ENCODE assay signal across 16 cellular contexts in the genomic region with DNA sequence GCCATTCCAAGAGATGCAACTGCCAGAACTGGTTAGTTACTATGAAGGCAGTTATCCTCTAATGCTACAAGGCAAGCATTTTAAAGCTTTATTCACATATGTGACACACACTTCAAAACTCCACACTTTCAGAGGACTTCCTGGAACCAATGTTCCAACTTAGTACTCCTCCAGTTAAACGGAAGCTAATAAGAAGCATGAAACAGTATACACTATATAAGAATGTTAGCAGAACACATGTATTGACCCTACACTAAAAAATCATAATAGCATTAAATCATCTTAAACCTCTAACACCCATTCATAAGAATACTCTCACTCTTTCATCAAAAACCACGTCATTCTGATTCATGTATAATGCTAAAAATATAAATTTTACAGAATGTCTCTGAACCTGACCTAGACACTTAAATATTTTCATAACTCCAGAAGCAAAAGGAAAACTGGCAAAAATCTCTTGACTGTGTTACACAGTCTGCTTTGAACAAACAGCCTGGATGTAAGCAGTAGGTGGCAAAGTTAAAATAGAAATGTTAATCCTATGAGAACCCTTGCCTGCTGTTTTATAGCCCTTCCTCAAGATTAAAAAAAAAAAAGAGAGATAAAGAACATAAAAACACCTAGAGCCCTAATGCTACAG.
DNase-seq lines count a peak whose midpoint lies in the region; ATAC-seq and TF ChIP-seq lines count a peak whose summit lies in the region.
"Had no signal": no experiment of that assay in that cellular context is flagged by ENCODE, and none has a peak within 500 bp of the region (broad histone marks: within the 10 kb centered on the region; RNA-seq: fewer than 3 reads in every experiment).

No MANE protein-coding gene starts in this region.

- H3K27me3 ChIP-seq in foreskin keratinocyte (no peaks in the 10 kb centered on the region), smooth muscle cell (ENCODE audit: low read depth) (no peaks in the 10 kb centered on the region)
- H3K27me3 ChIP-seq: hepatocyte had no signal

- TF ChIP-seq CTCF in VCaP (conservative IDR thresholded peaks at IDR 0.05) = no peak
- no peak for TF ChIP-seq CTCF in foreskin keratinocyte (conservative IDR thresholded peaks at IDR 0.05)
- no peak for TF ChIP-seq CTCF in smooth muscle cell (IDR thresholded peaks at IDR 0.05; ENCODE audit: borderline replicate concordance, insufficient read depth, poor library complexity, severe bottlenecking)

- 85% methylated on average over 2 of the region's 2 CpGs for WGBS in smooth muscle cell (ENCODE audit: low lambda C conversion rate)

- H3K27ac ChIP-seq in VCaP (peak overlapping the region; percentile 75), foreskin keratinocyte (peak overlapping the region; percentile 16), smooth muscle cell (ENCODE audit: low read depth) (no peak overlapping the region)
- H3K27ac ChIP-seq: hepatocyte had no signal

- no peak overlapping the region for H3K9ac ChIP-seq in smooth muscle cell (ENCODE audit: low read depth)

- H3F3A ChIP-seq in smooth muscle cell (ENCODE audit: low read depth) = peaks cover 10% of the 10 kb centered on the region

- CTCF ChIA-PET in HEK293T (lab: Yijun Ruan, JAX) = interaction anchor here (0.6 kb wide), 1 partner anchor 81 kb away, joined by 3 read pairs; no protein-coding TSS in a partner anchor

- no peaks in the 10 kb centered on the region for H3K9me3 ChIP-seq in smooth muscle cell (replicated peaks; ENCODE audit: low read depth)

- no peaks in the 10 kb centered on the region for H3K79me2 ChIP-seq in smooth muscle cell (ENCODE audit: low read depth)
- H3K79me2 ChIP-seq: hepatocyte had no signal

- no peaks in the 10 kb centered on the region for H3K36me3 ChIP-seq in smooth muscle cell (ENCODE audit: low read depth)

- H2AFZ ChIP-seq in smooth muscle cell (ENCODE audit: low read depth) = peak overlapping the region; percentile 7
- H2AFZ ChIP-seq: hepatocyte had no signal

- DNase-seq in HEK293T (ENCODE audit: extremely low spot score) = no peak
- peak; percentile 38 to 72 for DNase-seq in foreskin keratinocyte
- DNase-seq in smooth muscle cell (lab: John Stamatoyannopoulos, UW; ENCODE audit: unreplicated experiment) = no peak
- no peak for DNase-seq in DMS153 (lab: John Stamatoyannopoulos, UW)
- DNase-seq in amygdala (lab: John Stamatoyannopoulos, UW) = no peak
- DNase-seq in GF-D8 (lab: John Stamatoyannopoulos, UW) = no peak
- DNase-seq: activated CD8-positive, alpha-beta memory T cell treated with anti-CD3 and anti-CD28 coated beads, Interleukin-2, amount 50 U/mL, for 4 hours; activated naive CD8-positive, alpha-beta T cell treated with anti-CD3 and anti-CD28 coated beads, Interleukin-2, amount 10 ng/mL, durations not matched to agents 7 days and 5 days; CD4-positive, CD25-positive, alpha-beta regulatory T cell; effector CD4-positive, alpha-beta T cell; MV-4-11; NCI-H446 treated with DMSO at 0.1 percent for 48 hours; posterior cingulate gyrus had no signal

- H3K4me3 ChIP-seq in smooth muscle cell = no peak overlapping the region
- H3K4me3 ChIP-seq: hepatocyte had no signal

- H3K4me1 ChIP-seq in foreskin keratinocyte (peaks cover 47% of the 10 kb centered on the region), smooth muscle cell (ENCODE audit: low read depth) (no peaks in the 10 kb centered on the region)

- POLR2A ChIA-PET in HEK293T (lab: Yijun Ruan, JAX) = no interaction called here

- H3K4me2 ChIP-seq in smooth muscle cell = no peak overlapping the region
- H3K4me2 ChIP-seq: hepatocyte had no signal

- ATAC-seq in foreskin keratinocyte (peak; percentile 47), HG03439 (IDR thresholded peaks at IDR 0.05; ENCODE audit: unreplicated experiment) (no peak)

- no peaks in the 10 kb centered on the region for H4K20me1 ChIP-seq in smooth muscle cell (ENCODE audit: low read depth)

TF ChIP-seq in HEK293T, 16 proteins besides CTCF, POLR2A, EP300 and RAD21:
- TF ChIP-seq ZNF384 (IDR thresholded peaks at IDR 0.05) = peak; percentile 97
- TF ChIP-seq SP1 (IDR thresholded peaks at IDR 0.05) = no peak
- no peak for TF ChIP-seq NFRKB (IDR thresholded peaks at IDR 0.05)
- TF ChIP-seq FOXM1 (IDR thresholded peaks at IDR 0.05; ENCODE audit: borderline replicate concordance) = no peak
- TF ChIP-seq CTBP1 (IDR thresholded peaks at IDR 0.05; ENCODE audit: borderline replicate concordance) = peak; percentile 90
- TF ChIP-seq SUZ12 (IDR thresholded peaks at IDR 0.05) = no peak
- TF ChIP-seq FOXA1 (IDR thresholded peaks at IDR 0.05) = no peak
- peak; percentile 59 for TF ChIP-seq PKNOX1 (IDR thresholded peaks at IDR 0.05)

Comparison
In these comparisons a context has a peak if more than half of its experiments do, and no peak if none do; other contexts are left out.
1. DNase-seq: peak in foreskin keratinocyte (2 of 2); none in HEK293T (single experiment), smooth muscle cell (single experiment), DMS153 (single experiment), amygdala (0 of 56) and GF-D8 (single experiment).